19 cellular contexts compared by ENCODE assay signal in genomic region chr4:118158946-118159345, GRCh38.
DNase-seq lines count a peak whose midpoint lies in the region; ATAC-seq and TF ChIP-seq lines count a peak whose summit lies in the region.
"Had no signal": no experiment of that assay in that cellular context is flagged by ENCODE, and none has a peak within 500 bp of the region (broad histone marks: within the 10 kb centered on the region; RNA-seq: fewer than 3 reads in every experiment).

No MANE protein-coding gene starts in this region.

- H3K9me3 ChIP-seq in WERI-Rb-1 (ENCODE audit: severe bottlenecking) = peaks cover 11% of the 10 kb centered on the region
- no peaks in the 10 kb centered on the region for H3K9me3 ChIP-seq in fibroblast of lung (ENCODE audit: control insufficient read depth, insufficient read depth, low read depth, low read length)
- no peaks in the 10 kb centered on the region for H3K9me3 ChIP-seq in osteoblast (ENCODE audit: low read depth, low read length)

- ATAC-seq in HG03135 (IDR thresholded peaks at IDR 0.05; ENCODE audit: unreplicated experiment) (no peak), GM18867 (IDR thresholded peaks at IDR 0.05; ENCODE audit: unreplicated experiment) (no peak)
- ATAC-seq: HCT116 had no signal

- H3K36me3 ChIP-seq in WERI-Rb-1 (no peaks in the 10 kb centered on the region), fibroblast of lung (ENCODE audit: control insufficient read depth, insufficient read depth, low read length) (no peaks in the 10 kb centered on the region), osteoblast (ENCODE audit: insufficient read depth, low read length) (no peaks in the 10 kb centered on the region)

- H3K4me1 ChIP-seq in fibroblast of lung (ENCODE audit: control insufficient read depth, extremely low read depth, insufficient read depth, low read length) (no peaks in the 10 kb centered on the region), osteoblast (ENCODE audit: insufficient read depth, low read length) (no peaks in the 10 kb centered on the region)

- H2AFZ ChIP-seq in fibroblast of lung (ENCODE audit: low read length) (no peak overlapping the region), osteoblast (ENCODE audit: low read length) (no peak overlapping the region)

- H3K9ac ChIP-seq in fibroblast of lung (ENCODE audit: insufficient read depth, low read length) = no peak overlapping the region
- H3K9ac ChIP-seq: KMS-11 had no signal

- TF ChIP-seq CTCF in WERI-Rb-1 (IDR thresholded peaks at IDR 0.05; ENCODE audit: low read depth, low read length) = no peak
- no peak for TF ChIP-seq CTCF in fibroblast of lung (conservative IDR thresholded peaks at IDR 0.05 in 1 of 2, IDR thresholded peaks at IDR 0.05 in 1 of 2; ENCODE audit: low read depth in 1 of 2, low read length in 2 of 2)
- no peak for TF ChIP-seq CTCF in osteoblast (IDR thresholded peaks at IDR 0.05; ENCODE audit: extremely low read depth, low read depth, low read length)

- no peaks in the 10 kb centered on the region for H3K79me2 ChIP-seq in fibroblast of lung (ENCODE audit: control insufficient read depth, insufficient read depth, low read length)
- no peaks in the 10 kb centered on the region for H3K79me2 ChIP-seq in osteoblast (ENCODE audit: insufficient read depth, low read length)

- H3K4me2 ChIP-seq in fibroblast of lung (ENCODE audit: extremely low read depth, insufficient read depth, low read length) = no peak overlapping the region
- no peak overlapping the region for H3K4me2 ChIP-seq in osteoblast (ENCODE audit: insufficient read depth, low read length)
- H3K4me2 ChIP-seq: KMS-11 had no signal

- no peaks in the 10 kb centered on the region for H3K27me3 ChIP-seq in WERI-Rb-1 (ENCODE audit: insufficient read depth, low read depth, severe bottlenecking)
- H3K27me3 ChIP-seq in fibroblast of lung (ENCODE audit: control insufficient read depth, insufficient read depth, low read length) = no peaks in the 10 kb centered on the region
- H3K27me3 ChIP-seq in osteoblast (ENCODE audit: insufficient read depth, low read length) = no peaks in the 10 kb centered on the region

- H3K4me3 ChIP-seq in WERI-Rb-1 (ENCODE audit: low read depth, low read length) (no peak overlapping the region), fibroblast of lung (replicated peaks in 1 of 4; ENCODE audit: control extremely low read depth in 1 of 4, insufficient read depth in 1 of 4, low read depth in 3 of 4, low read length in 4 of 4) (no peak overlapping the region), osteoblast (ENCODE audit: insufficient read depth, low read length) (no peak overlapping the region)

- H3K27ac ChIP-seq in WERI-Rb-1 = no peak overlapping the region
- no peak overlapping the region for H3K27ac ChIP-seq in fibroblast of lung (ENCODE audit: insufficient read depth, low read length)
- no peak overlapping the region for H3K27ac ChIP-seq in osteoblast (ENCODE audit: low read depth, low read length)
- H3K27ac ChIP-seq: KMS-11 had no signal

- H4K20me1 ChIP-seq in fibroblast of lung (ENCODE audit: control insufficient read depth, extremely low read depth, insufficient read depth, low read length) (no peaks in the 10 kb centered on the region), osteoblast (ENCODE audit: insufficient read depth, low read length) (no peaks in the 10 kb centered on the region)

- peak; percentile 56 for DNase-seq in NCI-H226
- peak; percentile 18 for DNase-seq in WERI-Rb-1
- peak; percentile 13 to 23 for DNase-seq in fibroblast of lung (ENCODE audit: low read depth in 2 of 2)
- peak; percentile 6 for DNase-seq in osteoblast (ENCODE audit: insufficient read length, low spot score, missing footprints)
- no peak for DNase-seq in EL
- DNase-seq: DMS79 treated with DMSO at 0.1 percent for 48 hours, IMR-90, NCI-H1092 treated with DMSO at 0.1 percent for 48 hours, NCI-H146, NCI-H2029, NCI-H2227 treated with DMSO at 0.1 percent for 48 hours, NCI-H524, NCI-H774, OCI-M1, Right ventricle myocardium superior had no signal
